Comparison of ENCODE assay signal across 8 cellular contexts in genomic region chr1:214550339-214551051, GRCh38. TPM values are rescaled to one million over a fixed set of nuclear protein-coding genes. Genes with fewer than 3 reads are reported as not detected.
DNase-seq lines count a peak whose midpoint lies in the region; ATAC-seq lines count a peak whose summit lies in the region.

No MANE protein-coding gene starts in this region.

- H3K9me3 ChIP-seq in T-helper 17 cell (ENCODE audit: control insufficient read depth, low read length, poor library complexity, severe bottlenecking) (no peaks in the 10 kb centered on the region), skeletal muscle tissue (ENCODE audit: control insufficient read depth in 3 of 3, low read length in 3 of 3) (no peaks in the 10 kb centered on the region)

- H3K27ac Mint-ChIP-seq in T-helper 17 cell, result no peak overlapping the region

- ATAC-seq in GM21390 (IDR thresholded peaks at IDR 0.05; ENCODE audit: unreplicated experiment) (peak; percentile 7), T-helper 17 cell (no peak), HG03175 (IDR thresholded peaks at IDR 0.05; ENCODE audit: unreplicated experiment) (no peak), HG02884 (IDR thresholded peaks at IDR 0.05; ENCODE audit: unreplicated experiment) (no peak)

- H3K36me3 Mint-ChIP-seq in T-helper 17 cell (ENCODE audit: low read depth), result no peaks in the 10 kb centered on the region

- H3K4me3 ChIP-seq in skeletal muscle tissue (ENCODE audit: low read length in 3 of 3), result peak overlapping the region; percentile 80 to 93 (median 83)

- peak overlapping the region; percentile 93 for H3K27ac ChIP-seq in skeletal muscle tissue (ENCODE audit: low read depth, low read length)

- peak overlapping the region; percentile 92 to 97 (median 95) for H3K9ac ChIP-seq in skeletal muscle tissue (ENCODE audit: low read depth in 1 of 3, low read length in 3 of 3)

- H3K4me3 Mint-ChIP-seq in T-helper 17 cell, result peak overlapping the region; percentile 15

- H3K4me1 Mint-ChIP-seq in T-helper 17 cell, result no peaks in the 10 kb centered on the region

- peaks cover 42 to 60% (median 49%) of the 10 kb centered on the region in 3 donors for H3K4me1 ChIP-seq in skeletal muscle tissue (ENCODE audit: control insufficient read depth in 3 of 3, insufficient read depth in 3 of 3, low read length in 3 of 3)

- H3K27me3 ChIP-seq in skeletal muscle tissue (ENCODE audit: control insufficient read depth in 3 of 3, insufficient read depth in 3 of 3, low read length in 3 of 3), result no peaks in the 10 kb centered on the region

- H3K27me3 Mint-ChIP-seq in T-helper 17 cell, result peaks cover 78% of the 10 kb centered on the region

- DNase-seq in T-helper 17 cell (no peak), hepatic stellate cell (ENCODE audit: low spot score) (peak; percentile 35), NCI-H2081 (lab: John Stamatoyannopoulos, UW) (no peak), SIG-M5 (lab: John Stamatoyannopoulos, UW) (no peak)

- peaks cover 0 to 4% (median 0%) of the 10 kb centered on the region in 3 donors for H3K36me3 ChIP-seq in skeletal muscle tissue (ENCODE audit: control insufficient read depth in 3 of 3, insufficient read depth in 3 of 3, low read length in 3 of 3)

RNA-seq across cellular contexts. Expression of gene PTPN14, which starts 0.9 kb away (rescaled TPM):
- under 1 TPM in 1 of 2 donors, not detected in 1; 0.05 TPM for total RNA-seq in T-helper 17 cell
- 19.8 TPM for total RNA-seq in skeletal muscle tissue

RNA-seq across cellular contexts. Expression of gene CENPF, which starts 52.5 kb away (rescaled TPM):
- 1 to 10 TPM; 2.0 to 3.2 TPM for total RNA-seq in T-helper 17 cell
- total RNA-seq in skeletal muscle tissue, result 4.7 TPM

Comparison
In these comparisons a context has a peak if more than half of its experiments do, and no peak if none do; other contexts are left out.
1. RNA of gene PTPN14, which starts 0.9 kb away (total RNA-seq): 19.8 TPM in skeletal muscle tissue (single experiment); 0.05 TPM in T-helper 17 cell; every median in the first group is over 10 times any median in the second.